Comparison of ENCODE assay signal across 1 cellular context in genomic region chr20:47557791-47558190, GRCh38.
TF ChIP-seq lines count a peak whose summit lies in the region.

No MANE protein-coding gene starts in this region.

TF ChIP-seq in GM12878, 131 proteins besides CTCF, POLR2A, EP300 and RAD21:
- peak; percentile 21; the same call in 1 of the 2 replicates for TF ChIP-seq NFXL1 (IDR thresholded peaks at IDR 0.05; ENCODE audit: borderline replicate concordance)
- no peak for TF ChIP-seq EGR1 (IDR thresholded peaks at IDR 0.05; ENCODE audit: borderline replicate concordance in 1 of 2, low read depth in 2 of 2, low read length in 2 of 2)
TF ChIP-seq in GM12878: peak in this region for 1.
